Comparison of ENCODE assay signal across 8 cellular contexts in the genomic region with DNA sequence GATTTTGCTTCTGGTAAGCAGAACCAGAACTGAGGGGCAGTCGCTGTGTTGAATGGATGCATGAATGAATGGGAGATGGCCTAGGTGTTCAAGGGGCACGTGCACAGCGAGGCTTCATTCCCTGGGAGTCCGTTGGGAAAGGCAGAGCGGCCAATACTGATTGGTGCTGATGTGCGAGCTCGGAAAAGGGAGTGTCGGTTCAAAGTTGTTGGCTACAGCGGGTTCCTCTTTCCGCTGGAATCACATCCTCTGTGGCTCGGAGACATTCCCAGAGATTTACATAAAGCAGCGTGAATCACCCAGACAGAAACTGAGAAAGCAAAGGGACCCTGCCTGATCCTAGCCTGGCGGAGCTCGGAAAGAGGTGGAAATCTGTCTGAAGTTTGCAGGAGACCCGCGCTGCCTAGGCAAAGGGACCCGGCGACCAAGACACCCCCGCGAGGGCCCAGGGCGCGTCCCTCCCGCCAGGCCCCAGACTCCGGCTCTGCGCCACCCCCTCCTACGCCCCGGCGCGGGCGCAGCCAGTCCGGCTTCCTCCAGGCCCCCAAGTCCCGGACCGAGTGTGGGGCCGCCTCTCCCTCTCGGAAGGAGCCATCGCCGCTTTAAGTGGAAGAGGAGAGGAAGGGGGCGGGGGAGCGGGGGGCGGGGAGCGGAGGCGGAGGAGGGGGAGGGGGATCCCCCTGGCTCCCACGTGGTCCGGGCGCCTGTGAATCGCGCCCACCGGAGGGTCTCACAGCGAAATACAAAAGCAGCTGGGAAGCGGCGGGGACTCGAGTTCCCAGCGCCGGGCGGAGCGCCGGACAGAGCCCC. TPM values are rescaled to one million over a fixed set of nuclear protein-coding genes. Genes with fewer than 3 reads are reported as not detected.
DNase-seq lines count a peak whose midpoint lies in the region; ATAC-seq and TF ChIP-seq lines count a peak whose summit lies in the region.

A gene with protein sequence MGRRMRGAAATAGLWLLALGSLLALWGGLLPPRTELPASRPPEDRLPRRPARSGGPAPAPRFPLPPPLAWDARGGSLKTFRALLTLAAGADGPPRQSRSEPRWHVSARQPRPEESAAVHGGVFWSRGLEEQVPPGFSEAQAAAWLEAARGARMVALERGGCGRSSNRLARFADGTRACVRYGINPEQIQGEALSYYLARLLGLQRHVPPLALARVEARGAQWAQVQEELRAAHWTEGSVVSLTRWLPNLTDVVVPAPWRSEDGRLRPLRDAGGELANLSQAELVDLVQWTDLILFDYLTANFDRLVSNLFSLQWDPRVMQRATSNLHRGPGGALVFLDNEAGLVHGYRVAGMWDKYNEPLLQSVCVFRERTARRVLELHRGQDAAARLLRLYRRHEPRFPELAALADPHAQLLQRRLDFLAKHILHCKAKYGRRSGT (plus strand): TSS at position 774 of the 810 bp plus-strand sequence. CDS start 177 bp downstream, outside the sequence.

- H2AFZ ChIP-seq in mammary epithelial cell (ENCODE audit: low read depth, low read length), result peak within 1 kb of the TSS; percentile 75

- CTCF ChIA-PET in RWPE1 (lab: Yijun Ruan, JAX) (interaction anchor here (0.6 to 3.3 kb wide), 4 partner anchors 136 to 655 kb away, joined by 3 to 11 read pairs (median 7); no protein-coding TSS in a partner anchor), mammary epithelial cell (lab: Charles Lee; ENCODE audit: low non-redundant PET) (interaction anchor here (0.6 kb wide), 1 partner anchor 204 kb away, joined by 5 read pairs; no protein-coding TSS in a partner anchor)

- POLR2A ChIA-PET in RWPE1 (lab: Yijun Ruan, JAX; ENCODE audit: low non-redundant PET), result no interaction called here

- H4K20me1 ChIP-seq in mammary epithelial cell (ENCODE audit: insufficient read depth, low read length), result no peaks in the 10 kb centered on the region

- TF ChIP-seq CTCF in HL-60 (IDR thresholded peaks at IDR 0.05; ENCODE audit: insufficient read depth, low read length) (no peak), RWPE1 (conservative IDR thresholded peaks at IDR 0.05; ENCODE audit: low read depth) (no peak), mammary epithelial cell (conservative IDR thresholded peaks at IDR 0.05 in 1 of 2, IDR thresholded peaks at IDR 0.05 in 1 of 2; ENCODE audit: extremely low read depth in 1 of 2, insufficient read depth in 1 of 2, low read depth in 1 of 2, low read length in 2 of 2) (no peak)

- ATAC-seq in GM19452 (IDR thresholded peaks at IDR 0.05; ENCODE audit: unreplicated experiment) (peak; percentile 35), sciatic nerve (peak; percentile 69)

- peak within 1 kb of the TSS; percentile 34 for H3K4me3 ChIP-seq in HL-60 (replicated peaks; ENCODE audit: insufficient read depth, low read length)
- peak within 1 kb of the TSS; percentile 73 to 91 (median 81) for H3K4me3 ChIP-seq in mammary epithelial cell (replicated peaks in 1 of 3; ENCODE audit: insufficient read depth in 1 of 3, low read depth in 2 of 3, low read length in 3 of 3)
- peak within 1 kb of the TSS; percentile 87 for H3K4me3 ChIP-seq in iPS-18a (ENCODE audit: low read length)

- H3K9ac ChIP-seq in mammary epithelial cell (ENCODE audit: insufficient read depth, low read length), result peak within 1 kb of the TSS; percentile 86
- peak within 1 kb of the TSS; percentile 84 for H3K9ac ChIP-seq in iPS-18a (ENCODE audit: low read length)

- dilution Hi-C loops in mammary epithelial cell (cut with HindIII; ENCODE audit: low sequenced_read_pairs), result no loop called here

- peak within 1 kb of the TSS; percentile 95 for H3K4me2 ChIP-seq in mammary epithelial cell (ENCODE audit: insufficient read depth, low read depth, low read length)

- intact Hi-C loops in mammary epithelial cell (cut with micrococcal nuclease), result loop anchor here (1.0 to 10.0 kb wide), 4 partner anchors 154 to 857 kb away; no protein-coding TSS in a partner anchor
- intact Hi-C loops in sciatic nerve (cut with DNase I), result loop anchor here (10.0 kb wide), 1 partner anchor 647 kb away; no protein-coding TSS in a partner anchor

- peaks cover 25% of the 10 kb centered on the region for H3K27me3 ChIP-seq in HL-60 (ENCODE audit: insufficient read depth, poor library complexity, severe bottlenecking)
- H3K27me3 ChIP-seq in mammary epithelial cell (ENCODE audit: insufficient read depth, low read length), result no peaks in the 10 kb centered on the region
- peaks cover 27% of the 10 kb centered on the region for H3K27me3 ChIP-seq in iPS-18a (ENCODE audit: control insufficient read depth, insufficient read depth, low read length)

- H3K36me3 ChIP-seq in mammary epithelial cell (ENCODE audit: insufficient read depth, low read length), result no peaks in the 10 kb centered on the region
- H3K36me3 ChIP-seq in iPS-18a (ENCODE audit: control insufficient read depth, low read depth, low read length), result no peaks in the 10 kb centered on the region

- peak; percentile 86 for DNase-seq in DMS114 treated with DMSO at 0.1 percent for 48 hours (lab: John Stamatoyannopoulos, UW; ENCODE audit: unreplicated experiment)
- DNase-seq in HL-60 (ENCODE audit: low read depth in 1 of 2, low spot score in 1 of 2), result peak in 1 of 2 experiments; percentile 13
- DNase-seq in RWPE1 (ENCODE audit: low spot score), result peak; percentile 90
- DNase-seq in mammary epithelial cell, result peak; percentile 90
- DNase-seq in sciatic nerve (ENCODE audit: low spot score), result peak; percentile 75
- DNase-seq in NOMO-1 (lab: John Stamatoyannopoulos, UW; ENCODE audit: unreplicated experiment in 2 of 2), result no peak

- no peaks in the 10 kb centered on the region for H3K9me3 ChIP-seq in mammary epithelial cell (replicated peaks; ENCODE audit: insufficient read depth, low read length)
- no peaks in the 10 kb centered on the region for H3K9me3 ChIP-seq in iPS-18a (ENCODE audit: control insufficient read depth, low read depth, low read length)

- WGBS in mammary epithelial cell (ENCODE audit: low coverage, missing lambda C conversion rate), result 1% methylated on average over 19 of the region's 57 CpGs

- TSS peak; percentile 20 for BruUV-seq in mammary epithelial cell (replicated peaks; lab: Mats Ljungman, UMichigan)

- H3K27ac ChIP-seq in HL-60 (replicated peaks) (no peak within 1 kb of the TSS), RWPE1 (peak within 1 kb of the TSS; percentile 99), mammary epithelial cell (ENCODE audit: insufficient read depth, low read depth, low read length) (peak within 1 kb of the TSS; percentile 80), iPS-18a (ENCODE audit: low read length) (no peak within 1 kb of the TSS)

- H3K4me1 ChIP-seq in mammary epithelial cell (ENCODE audit: insufficient read depth, low read length) (peaks cover 54% of the 10 kb centered on the region), iPS-18a (ENCODE audit: control insufficient read depth, low read depth, low read length) (peaks cover 48% of the 10 kb centered on the region)

- in situ Hi-C loops in mammary epithelial cell (cut with MboI; ENCODE audit: low sequenced_read_pairs in 2 of 2), result loop anchor here (5.0 to 25.0 kb wide), 5 partner anchors 194 to 657 kb away; no protein-coding TSS in a partner anchor

- H3K79me2 ChIP-seq in mammary epithelial cell (ENCODE audit: insufficient read depth, low read length), result peaks cover 38% of the 10 kb centered on the region

RNA-seq across cellular contexts. Expression of the gene that starts here (rescaled TPM):
- total RNA-seq in mammary epithelial cell, result 10 to 100 TPM; 38.5 to 53.8 TPM
- 20.4 TPM for polyA plus RNA-seq in mammary epithelial cell
- polyA minus RNA-seq in mammary epithelial cell, result 12.6 TPM
- 3.9 TPM for total RNA-seq in sciatic nerve

Comparison
In these comparisons a context has a peak if more than half of its experiments do, and no peak if none do; other contexts are left out.
1. DNase-seq: peak in DMS114 treated with DMSO at 0.1 percent for 48 hours (single experiment), RWPE1 (single experiment), mammary epithelial cell (single experiment) and sciatic nerve (single experiment); none in NOMO-1 (0 of 2).
2. H3K27ac ChIP-seq: peak in RWPE1 (single experiment) and mammary epithelial cell (single experiment); none in HL-60 (single experiment) and iPS-18a (single experiment).
3. H3K4me3 ChIP-seq: peak in every context shown above with its lines; median percentile 87 in iPS-18a; 81 in mammary epithelial cell; 34 in HL-60.